1 cellular context compared by ENCODE assay signal in the genomic region with DNA sequence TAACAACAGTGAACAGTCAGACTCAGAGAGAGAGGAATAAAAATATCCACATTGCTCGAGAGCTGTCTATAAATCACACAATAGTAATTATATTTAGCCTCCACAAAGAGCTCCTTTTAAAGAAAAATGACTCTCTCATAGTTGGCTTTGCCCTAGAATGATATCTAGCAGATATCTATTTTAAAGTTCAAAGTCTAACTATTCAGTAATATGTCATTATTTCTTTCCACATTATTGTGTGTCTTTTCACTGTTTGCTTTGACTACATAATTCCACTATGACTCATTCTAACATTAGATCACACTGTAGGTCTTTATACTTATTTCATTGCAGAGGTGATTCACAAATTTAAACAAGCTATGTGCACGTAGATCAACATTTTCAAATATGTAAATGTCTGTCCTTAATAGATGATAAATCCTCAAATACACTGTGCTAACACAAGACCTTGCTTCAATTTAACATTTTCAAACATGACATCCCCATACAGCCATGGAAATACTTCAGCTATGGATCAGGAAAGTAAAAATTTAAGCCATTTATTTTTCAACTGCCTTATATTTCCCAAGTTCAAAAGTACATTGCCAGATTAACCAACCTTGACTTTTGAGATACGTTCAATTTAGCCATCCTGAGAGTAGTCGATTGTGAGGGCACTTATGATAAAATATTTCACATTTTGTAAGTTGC.
A peak's percentile ranks its signal among the peaks of the same experiment; 100 is the strongest.
TF ChIP-seq lines count a peak whose summit lies in the region.

No MANE protein-coding gene starts in this region.

TF ChIP-seq in HepG2, 621 proteins besides CTCF, POLR2A, EP300 and RAD21 (continued from another document):
- TF ChIP-seq, protein P1, sequence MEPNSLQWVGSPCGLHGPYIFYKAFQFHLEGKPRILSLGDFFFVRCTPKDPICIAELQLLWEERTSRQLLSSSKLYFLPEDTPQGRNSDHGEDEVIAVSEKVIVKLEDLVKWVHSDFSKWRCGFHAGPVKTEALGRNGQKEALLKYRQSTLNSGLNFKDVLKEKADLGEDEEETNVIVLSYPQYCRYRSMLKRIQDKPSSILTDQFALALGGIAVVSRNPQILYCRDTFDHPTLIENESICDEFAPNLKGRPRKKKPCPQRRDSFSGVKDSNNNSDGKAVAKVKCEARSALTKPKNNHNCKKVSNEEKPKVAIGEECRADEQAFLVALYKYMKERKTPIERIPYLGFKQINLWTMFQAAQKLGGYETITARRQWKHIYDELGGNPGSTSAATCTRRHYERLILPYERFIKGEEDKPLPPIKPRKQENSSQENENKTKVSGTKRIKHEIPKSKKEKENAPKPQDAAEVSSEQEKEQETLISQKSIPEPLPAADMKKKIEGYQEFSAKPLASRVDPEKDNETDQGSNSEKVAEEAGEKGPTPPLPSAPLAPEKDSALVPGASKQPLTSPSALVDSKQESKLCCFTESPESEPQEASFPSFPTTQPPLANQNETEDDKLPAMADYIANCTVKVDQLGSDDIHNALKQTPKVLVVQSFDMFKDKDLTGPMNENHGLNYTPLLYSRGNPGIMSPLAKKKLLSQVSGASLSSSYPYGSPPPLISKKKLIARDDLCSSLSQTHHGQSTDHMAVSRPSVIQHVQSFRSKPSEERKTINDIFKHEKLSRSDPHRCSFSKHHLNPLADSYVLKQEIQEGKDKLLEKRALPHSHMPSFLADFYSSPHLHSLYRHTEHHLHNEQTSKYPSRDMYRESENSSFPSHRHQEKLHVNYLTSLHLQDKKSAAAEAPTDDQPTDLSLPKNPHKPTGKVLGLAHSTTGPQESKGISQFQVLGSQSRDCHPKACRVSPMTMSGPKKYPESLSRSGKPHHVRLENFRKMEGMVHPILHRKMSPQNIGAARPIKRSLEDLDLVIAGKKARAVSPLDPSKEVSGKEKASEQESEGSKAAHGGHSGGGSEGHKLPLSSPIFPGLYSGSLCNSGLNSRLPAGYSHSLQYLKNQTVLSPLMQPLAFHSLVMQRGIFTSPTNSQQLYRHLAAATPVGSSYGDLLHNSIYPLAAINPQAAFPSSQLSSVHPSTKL (CRISPR knock-in tag; IDR thresholded peaks at IDR 0.05), result peak; percentile 65; the same call in 1 of the 2 replicates
- TF ChIP-seq, protein P2, sequence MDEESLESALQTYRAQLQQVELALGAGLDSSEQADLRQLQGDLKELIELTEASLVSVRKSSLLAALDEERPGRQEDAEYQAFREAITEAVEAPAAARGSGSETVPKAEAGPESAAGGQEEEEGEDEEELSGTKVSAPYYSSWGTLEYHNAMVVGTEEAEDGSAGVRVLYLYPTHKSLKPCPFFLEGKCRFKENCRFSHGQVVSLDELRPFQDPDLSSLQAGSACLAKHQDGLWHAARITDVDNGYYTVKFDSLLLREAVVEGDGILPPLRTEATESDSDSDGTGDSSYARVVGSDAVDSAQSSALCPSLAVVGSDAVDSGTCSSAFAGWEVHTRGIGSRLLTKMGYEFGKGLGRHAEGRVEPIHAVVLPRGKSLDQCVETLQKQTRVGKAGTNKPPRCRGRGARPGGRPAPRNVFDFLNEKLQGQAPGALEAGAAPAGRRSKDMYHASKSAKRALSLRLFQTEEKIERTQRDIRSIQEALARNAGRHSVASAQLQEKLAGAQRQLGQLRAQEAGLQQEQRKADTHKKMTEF (CRISPR knock-in tag; IDR thresholded peaks at IDR 0.05), result no peak
- TF ChIP-seq SOX5 (CRISPR knock-in tag; IDR thresholded peaks at IDR 0.05; ENCODE audit: borderline replicate concordance), result peak; percentile 35; the same call in 1 of the 2 replicates
